ENCODE assay signal across 8 cellular contexts in the genomic region with DNA sequence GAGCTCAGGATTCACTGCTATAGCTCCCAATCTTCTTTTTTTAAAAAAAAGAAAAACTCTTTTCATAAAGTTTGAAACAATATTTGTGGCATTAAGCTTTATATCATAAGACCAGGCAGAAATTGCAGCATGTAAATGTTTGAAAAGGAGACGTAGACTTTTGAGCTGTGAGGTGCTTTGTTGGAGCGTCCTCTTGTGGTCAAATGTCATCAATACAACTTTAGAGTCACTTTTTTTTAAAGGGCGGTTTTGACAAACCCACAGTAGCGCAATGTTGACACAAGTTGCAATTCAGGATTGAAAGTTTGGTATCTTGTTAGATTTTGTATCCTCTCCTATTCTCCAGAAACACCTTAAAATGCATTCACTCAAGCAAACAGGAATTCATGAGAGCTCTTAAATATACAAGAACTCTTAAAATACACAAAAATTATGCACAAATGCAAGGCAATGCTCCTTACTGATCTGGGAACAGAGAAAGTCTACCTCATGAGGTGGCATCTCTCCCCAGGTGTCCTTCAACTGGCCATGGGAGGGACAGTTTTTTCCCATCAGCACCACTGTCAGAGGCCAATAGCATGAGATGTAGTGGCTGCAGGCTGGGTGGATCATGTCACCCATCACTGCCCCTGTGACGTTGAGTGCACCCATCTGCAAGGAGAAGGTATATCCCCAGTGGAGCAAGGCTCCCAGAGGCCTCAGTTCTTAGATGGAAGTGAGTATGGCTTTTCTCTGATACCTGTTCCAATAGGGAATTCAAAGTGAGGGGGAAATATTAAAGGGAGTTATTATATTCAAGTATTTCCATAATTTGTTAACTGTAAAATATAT.
A peak's percentile ranks its signal among the peaks of the same experiment; 100 is the strongest.
DNase-seq lines count a peak whose midpoint lies in the region; ATAC-seq and TF ChIP-seq lines count a peak whose summit lies in the region.

No MANE protein-coding gene starts in this region.

- POLR2A ChIA-PET in CD4-positive, alpha-beta memory T cell (lab: Charles Lee; ENCODE audit: partially characterized antibody) = no interaction called here

- H3K4me1 Mint-ChIP-seq in CD4-positive, alpha-beta memory T cell = peaks cover 2 to 7% (median 6%) of the 10 kb centered on the region in 4 donors

- intact Hi-C loops in CD4-positive, alpha-beta memory T cell (cut with micrococcal nuclease) = loop anchor here (1.0 to 2.0 kb wide), 5 partner anchors 146 to 636 kb away; no protein-coding TSS in a partner anchor

- peaks cover 23% of the 10 kb centered on the region for H3K27me3 ChIP-seq in CD4-positive, alpha-beta memory T cell (ENCODE audit: insufficient read depth, low read length)

- ATAC-seq in HG03139 (IDR thresholded peaks at IDR 0.05; ENCODE audit: unreplicated experiment) (no peak), HG02642 (IDR thresholded peaks at IDR 0.05; ENCODE audit: poor library complexity, unreplicated experiment) (no peak)

- no peaks in the 10 kb centered on the region for H3K36me3 ChIP-seq in CD4-positive, alpha-beta memory T cell (ENCODE audit: insufficient read depth, low read length)

- no peaks in the 10 kb centered on the region for H3K9me3 ChIP-seq in CD4-positive, alpha-beta memory T cell (ENCODE audit: control insufficient read depth in 1 of 2, low read length in 2 of 2)

- H3K4me1 ChIP-seq in CD4-positive, alpha-beta memory T cell (ENCODE audit: insufficient read depth, low read length) = no peaks in the 10 kb centered on the region

- no peak overlapping the region for H3K4me3 Mint-ChIP-seq in CD4-positive, alpha-beta memory T cell

- CTCF ChIA-PET in CD4-positive, alpha-beta memory T cell (lab: Charles Lee; ENCODE audit: partially characterized antibody) = interaction anchor here (0.5 to 5.0 kb wide), 30 partner anchors 9 to 639 kb away, joined by 3 to 45 read pairs (median 4); a partner anchor contains a TSS

- peak; percentile 65 for TF ChIP-seq CTCF in GM20000 (IDR thresholded peaks at IDR 0.05; ENCODE audit: extremely low read depth, missing control alignments)

- H3K9me3 Mint-ChIP-seq in CD4-positive, alpha-beta memory T cell = no peaks in the 10 kb centered on the region

- H3K4me3 ChIP-seq in CD4-positive, alpha-beta memory T cell (ENCODE audit: low read length in 2 of 2) = no peak overlapping the region

- H3K27ac Mint-ChIP-seq in CD4-positive, alpha-beta memory T cell = no peak overlapping the region

- no peak overlapping the region for H3K27ac ChIP-seq in CD4-positive, alpha-beta memory T cell (ENCODE audit: low read depth, low read length)

- peaks cover 18 to 27% of the 10 kb centered on the region in 2 donors for H3K27me3 Mint-ChIP-seq in CD4-positive, alpha-beta memory T cell

- no peaks in the 10 kb centered on the region for H3K36me3 Mint-ChIP-seq in CD4-positive, alpha-beta memory T cell

- peak in 4 of 5 donors; percentile 55 to 58 (median 57) for DNase-seq in CD4-positive, alpha-beta memory T cell
- DNase-seq in GM20000 (ENCODE audit: low spot score) (peak; percentile 29), NCI-H69 (lab: John Stamatoyannopoulos, UW) (peak; percentile 82), amniotic epithelial cell (ENCODE audit: low read depth) (peak; percentile 40), iris pigment epithelial cell (ENCODE audit: low read depth) (peak; percentile 44), superior temporal gyrus (ENCODE audit: extremely low spot score) (peak; percentile 85)

Comparison
In these comparisons a context has a peak if more than half of its experiments do, and no peak if none do; other contexts are left out.
1. DNase-seq: peak in every context shown above with its lines; median percentile 85 in superior temporal gyrus; 82 in NCI-H69; 57 in CD4-positive, alpha-beta memory T cell; 44 in iris pigment epithelial cell; 40 in amniotic epithelial cell; 29 in GM20000.